Comparison of ENCODE assay signal across 8 cellular contexts in genomic region chr21:43865471-43866181, GRCh38. TPM values are rescaled to one million over a fixed set of nuclear protein-coding genes. Genes with fewer than 3 reads are reported as not detected.
DNase-seq lines count a peak whose midpoint lies in the region; ATAC-seq, FAIRE-seq and TF ChIP-seq lines count a peak whose summit lies in the region.

No MANE protein-coding gene starts in this region.

- no peak for TF ChIP-seq CTCF in AG09309 (IDR thresholded peaks at IDR 0.05; ENCODE audit: control insufficient read depth, insufficient read depth, low read depth, low read length, missing control alignments)
- TF ChIP-seq CTCF in kidney epithelial cell (IDR thresholded peaks at IDR 0.05; ENCODE audit: insufficient read depth, low read length, poor library complexity, severe bottlenecking), result no peak

- no peak for FAIRE-seq in H54 (lab: Jason Lieb, UNC)

- in situ Hi-C loops in T47D (cut with HindIII; ENCODE audit: low pct_unique_long_range_greater_than_20kb, low sequenced_read_pairs), result no loop called here

- DNase-seq in AG09309 (ENCODE audit: low read depth) (no peak), H54 (ENCODE audit: insufficient read length, low spot score) (peak; percentile 75), T-helper 2 cell (peak in 3 of 5 experiments; percentile 35 to 72 (median 51)), T47D (ENCODE audit: low read depth in 1 of 2, low spot score in 1 of 2) (peak; percentile 45 to 68), kidney epithelial cell (ENCODE audit: low read depth) (no peak), SW 1271 (lab: John Stamatoyannopoulos, UW) (no peak)
- DNase-seq in stimulated activated CD4-positive, alpha-beta T cell treated with anti-CD3 and anti-CD28 coated beads, Interleukin-1b, Interleukin-23, amount 100 ng/mL, for 48 hours, result peak; percentile 38

- no peaks in the 10 kb centered on the region for H3K36me3 ChIP-seq in kidney epithelial cell (ENCODE audit: control insufficient read depth, insufficient read depth, low read length)

- H3K4me3 ChIP-seq in AG09309 (ENCODE audit: control insufficient read depth, low read depth, low read length) (peak overlapping the region; percentile 48), kidney epithelial cell (ENCODE audit: low read depth, low read length) (peak overlapping the region; percentile 65)

- no peaks in the 10 kb centered on the region for H3K27me3 ChIP-seq in kidney epithelial cell (ENCODE audit: control insufficient read depth, insufficient read depth, low read length)

- no peak for ATAC-seq in HG03520 (IDR thresholded peaks at IDR 0.05; ENCODE audit: unreplicated experiment)

- TF ChIP-seq POLR2A in H54 (IDR thresholded peaks at IDR 0.05; ENCODE audit: low read depth, low read length), result no peak

RNA-seq across cellular contexts. Expression of gene AGPAT3, which starts 0.6 kb away (rescaled TPM):
- 62.3 and 70.4 TPM in 2 replicates for total RNA-seq in kidney epithelial cell

Comparison
In these comparisons a context has a peak if more than half of its experiments do, and no peak if none do; other contexts are left out.
1. DNase-seq: peak in H54 (single experiment), T-helper 2 cell (3 of 5), T47D (2 of 2) and stimulated activated CD4-positive, alpha-beta T cell treated with anti-CD3 and anti-CD28 coated beads, Interleukin-1b, Interleukin-23, amount 100 ng/mL, for 48 hours (single experiment); none in AG09309 (single experiment), kidney epithelial cell (single experiment) and SW 1271 (0 of 2).